1 cellular context compared by ENCODE assay signal in the genomic region with DNA sequence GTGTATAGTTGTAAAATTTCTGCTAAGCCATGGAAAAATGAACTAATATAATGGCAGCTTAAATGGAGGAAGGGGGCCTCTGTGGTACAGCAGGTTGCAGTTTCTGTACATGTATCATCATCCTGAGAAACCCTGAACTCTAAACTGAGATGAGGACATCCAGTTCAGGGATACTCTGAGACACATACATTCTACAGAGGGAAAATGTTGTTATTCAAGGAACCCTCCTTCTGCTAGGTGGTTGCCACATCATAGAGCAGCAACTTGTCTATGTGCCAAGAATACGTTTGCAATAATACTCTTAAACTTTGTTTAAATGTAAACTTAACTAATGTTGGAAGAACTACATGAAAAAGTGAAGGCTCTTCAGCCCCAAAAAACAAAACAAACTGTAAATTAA.
TF ChIP-seq lines count a peak whose summit lies in the region.

No MANE protein-coding gene starts in this region.

TF ChIP-seq in GM23338, 12 proteins besides CTCF, POLR2A, EP300 and RAD21 (continued from another document):
- TF ChIP-seq ZNF462 (CRISPR knock-in tag; IDR thresholded peaks at IDR 0.05): no peak
- TF ChIP-seq ZNF114 (CRISPR knock-in tag; IDR thresholded peaks at IDR 0.05): no peak
- no peak for TF ChIP-seq EZH2 (IDR thresholded peaks at IDR 0.05; ENCODE audit: low read depth, unreplicated experiment)
- TF ChIP-seq ZNF331 (CRISPR knock-in tag; IDR thresholded peaks at IDR 0.05; ENCODE audit: low read depth): no peak
- no peak for TF ChIP-seq JUNB (IDR thresholded peaks at IDR 0.05; ENCODE audit: unreplicated experiment)
- TF ChIP-seq STAT1 (IDR thresholded peaks at IDR 0.05; ENCODE audit: unreplicated experiment): no peak
- TF ChIP-seq POLR2AphosphoS5 (IDR thresholded peaks at IDR 0.05; ENCODE audit: low read depth): no peak
- no peak for TF ChIP-seq EZH2phosphoT487 (IDR thresholded peaks at IDR 0.05; ENCODE audit: unreplicated experiment)
- no peak for TF ChIP-seq CREB1 (CRISPR knock-in tag; IDR thresholded peaks at IDR 0.05; ENCODE audit: low read depth)
- TF ChIP-seq REST (IDR thresholded peaks at IDR 0.05; ENCODE audit: unreplicated experiment): no peak
